In genomic region chr17:44014437-44015172, GRCh38 we compare ENCODE assay signal across 8 cellular contexts.
DNase-seq lines count a peak whose midpoint lies in the region; ATAC-seq and TF ChIP-seq lines count a peak whose summit lies in the region.

TSS of gene TMEM101 (minus strand) at chr17:44014963. CDS start at chr17:44014952, 11 bp downstream.

- H3K27ac ChIP-seq in cingulate gyrus (ENCODE audit: low read depth, low read length), result peak within 1 kb of the TSS; percentile 80

- peak; percentile 67 for DNase-seq in AG04449 (ENCODE audit: low read depth, low spot score)
- peak; percentile 92 for DNase-seq in NCI-H510A treated with DMSO at 0.1 percent for 48 hours (lab: John Stamatoyannopoulos, UW)
- DNase-seq in activated CD4-positive, alpha-beta T cell treated with anti-CD3 and anti-CD28 coated beads for 4 hours, result peak; percentile 87 to 88
- peak; percentile 87 for DNase-seq in kidney glomerular epithelial cell (lab: John Stamatoyannopoulos, UW)
- peak; percentile 80 to 84 for DNase-seq in stimulated activated CD4-positive, alpha-beta T cell treated with anti-CD3 and anti-CD28 coated beads, Interleukin-15, amount 100 ng/mL, for 48 hours (ENCODE audit: low read depth in 2 of 2)

- peak within 1 kb of the TSS; percentile 90 for H3K4me3 ChIP-seq in AG04449 (ENCODE audit: low read depth, low read length)

- CTCF ChIA-PET in AG04449 (lab: Yijun Ruan, JAX), result interaction anchor here (0.9 to 2.2 kb wide), 6 partner anchors 9 to 154 kb away, joined by 3 to 6 read pairs (median 4); no protein-coding TSS in a partner anchor

- TF ChIP-seq CTCF in AG04449 (IDR thresholded peaks at IDR 0.05; ENCODE audit: insufficient read depth, low read length, missing control alignments), result no peak

- POLR2A ChIA-PET in AG04449 (lab: Yijun Ruan, JAX), result interaction anchor here (1.4 kb wide), 2 partner anchors 9 to 15 kb away, joined by 5 to 8 read pairs; no protein-coding TSS in a partner anchor

- peak; percentile 84 for ATAC-seq in GM18909 (IDR thresholded peaks at IDR 0.05; ENCODE audit: poor library complexity, unreplicated experiment)
- ATAC-seq in HG03342 (IDR thresholded peaks at IDR 0.05; ENCODE audit: unreplicated experiment), result peak; percentile 75

Comparison
In these comparisons a context has a peak if more than half of its experiments do, and no peak if none do; other contexts are left out.
1. Peak in every context shown above with its lines: DNase-seq, ATAC-seq, H3K4me3 ChIP-seq and H3K27ac ChIP-seq.